In genomic region chr16:75064403-75065148, GRCh38 we compare ENCODE assay signal across 1 cellular context.
TF ChIP-seq lines count a peak whose summit lies in the region.

No MANE protein-coding gene starts in this region.

TF ChIP-seq in HepG2, 621 proteins besides CTCF, POLR2A, EP300 and RAD21 (continued from another document and continues in another):
- TF ChIP-seq KIAA2018 (CRISPR knock-in tag; IDR thresholded peaks at IDR 0.05; ENCODE audit: borderline replicate concordance) = no peak
- no peak for TF ChIP-seq AKAP8 (CRISPR knock-in tag; IDR thresholded peaks at IDR 0.05)
- no peak for TF ChIP-seq TP53 (CRISPR knock-in tag; conservative IDR thresholded peaks at IDR 0.05)
- peak; percentile 80 for TF ChIP-seq PHF21A (CRISPR knock-in tag; IDR thresholded peaks at IDR 0.05)
- TF ChIP-seq, protein P1, sequence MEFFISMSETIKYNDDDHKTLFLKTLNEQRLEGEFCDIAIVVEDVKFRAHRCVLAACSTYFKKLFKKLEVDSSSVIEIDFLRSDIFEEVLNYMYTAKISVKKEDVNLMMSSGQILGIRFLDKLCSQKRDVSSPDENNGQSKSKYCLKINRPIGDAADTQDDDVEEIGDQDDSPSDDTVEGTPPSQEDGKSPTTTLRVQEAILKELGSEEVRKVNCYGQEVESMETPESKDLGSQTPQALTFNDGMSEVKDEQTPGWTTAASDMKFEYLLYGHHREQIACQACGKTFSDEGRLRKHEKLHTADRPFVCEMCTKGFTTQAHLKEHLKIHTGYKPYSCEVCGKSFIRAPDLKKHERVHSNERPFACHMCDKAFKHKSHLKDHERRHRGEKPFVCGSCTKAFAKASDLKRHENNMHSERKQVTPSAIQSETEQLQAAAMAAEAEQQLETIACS (CRISPR knock-in tag; IDR thresholded peaks at IDR 0.05) = no peak
- 0 out of 2 replicates have a peak, but pooled peaks have one; percentile 31 for TF ChIP-seq TARDBP (CRISPR knock-in tag; IDR thresholded peaks at IDR 0.05)
- peak; percentile 30 for TF ChIP-seq ZNF292 (CRISPR knock-in tag; IDR thresholded peaks at IDR 0.05; ENCODE audit: borderline replicate concordance, low read depth)
- TF ChIP-seq POLR2G (IDR thresholded peaks at IDR 0.05; ENCODE audit: low read depth, low read length) = peak; percentile 52; the same call in 1 of the 2 replicates
- TF ChIP-seq CHD4 (IDR thresholded peaks at IDR 0.05; ENCODE audit: borderline replicate concordance, low read length) = peak; percentile 28; the same call in 1 of the 2 replicates
- TF ChIP-seq ZNF563 (CRISPR knock-in tag; IDR thresholded peaks at IDR 0.05) = peak; percentile 61; the same call in 1 of the 2 replicates
- TF ChIP-seq MEIS1 (CRISPR knock-in tag; IDR thresholded peaks at IDR 0.05; ENCODE audit: borderline replicate concordance) = 0 out of 2 replicates have a peak, but pooled peaks have one; percentile 28
- TF ChIP-seq ZFP91 (CRISPR knock-in tag; IDR thresholded peaks at IDR 0.05; ENCODE audit: borderline replicate concordance) = peak; percentile 49; the same call in 1 of the 2 replicates
- TF ChIP-seq ZNF891 (CRISPR knock-in tag; IDR thresholded peaks at IDR 0.05) = 0 out of 2 replicates have a peak, but pooled peaks have one; percentile 31
- TF ChIP-seq JUND (CRISPR knock-in tag; IDR thresholded peaks at IDR 0.05) = no peak
- TF ChIP-seq HNF1B (CRISPR knock-in tag; IDR thresholded peaks at IDR 0.05) = peak; percentile 36; the same call in 1 of the 2 replicates
- no peak for TF ChIP-seq TCF12 (IDR thresholded peaks at IDR 0.05)
- no peak for TF ChIP-seq TCF12 (CRISPR knock-in tag; IDR thresholded peaks at IDR 0.05)
- peak; percentile 44; the same call in 1 of the 2 replicates for TF ChIP-seq POGZ (CRISPR knock-in tag; IDR thresholded peaks at IDR 0.05)
- TF ChIP-seq THAP9 (CRISPR knock-in tag; IDR thresholded peaks at IDR 0.05; ENCODE audit: borderline replicate concordance) = 0 out of 2 replicates have a peak, but pooled peaks have one; percentile 50
- 0 out of 2 replicates have a peak, but pooled peaks have one; percentile 66 for TF ChIP-seq ZNF430 (CRISPR knock-in tag; IDR thresholded peaks at IDR 0.05)
- no peak for TF ChIP-seq ZNF333 (CRISPR knock-in tag; IDR thresholded peaks at IDR 0.05; ENCODE audit: borderline replicate concordance)
- TF ChIP-seq ZNF10 (CRISPR knock-in tag; IDR thresholded peaks at IDR 0.05; ENCODE audit: borderline replicate concordance, low read depth) = no peak
- no peak for TF ChIP-seq SRSF4 (IDR thresholded peaks at IDR 0.05; ENCODE audit: low read depth, low read length, poor library complexity, severe bottlenecking)
- TF ChIP-seq ZNF569 (CRISPR knock-in tag; IDR thresholded peaks at IDR 0.05; ENCODE audit: borderline replicate concordance) = no peak
- TF ChIP-seq, protein P2, sequence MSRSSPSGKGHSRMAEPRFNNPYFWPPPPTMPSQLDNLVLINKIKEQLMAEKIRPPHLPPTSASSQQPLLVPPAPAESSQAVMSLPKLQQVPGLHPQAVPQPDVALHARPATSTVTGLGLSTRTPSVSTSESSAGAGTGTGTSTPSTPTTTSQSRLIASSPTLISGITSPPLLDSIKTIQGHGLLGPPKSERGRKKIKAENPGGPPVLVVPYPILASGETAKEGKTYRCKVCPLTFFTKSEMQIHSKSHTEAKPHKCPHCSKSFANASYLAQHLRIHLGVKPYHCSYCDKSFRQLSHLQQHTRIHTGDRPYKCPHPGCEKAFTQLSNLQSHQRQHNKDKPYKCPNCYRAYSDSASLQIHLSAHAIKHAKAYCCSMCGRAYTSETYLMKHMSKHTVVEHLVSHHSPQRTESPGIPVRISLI (CRISPR knock-in tag; IDR thresholded peaks at IDR 0.05; ENCODE audit: borderline replicate concordance) = peak; percentile 98
- 0 out of 2 replicates have a peak, but pooled peaks have one; percentile 46 for TF ChIP-seq ZNF501 (CRISPR knock-in tag; IDR thresholded peaks at IDR 0.05)
- TF ChIP-seq, protein P3, sequence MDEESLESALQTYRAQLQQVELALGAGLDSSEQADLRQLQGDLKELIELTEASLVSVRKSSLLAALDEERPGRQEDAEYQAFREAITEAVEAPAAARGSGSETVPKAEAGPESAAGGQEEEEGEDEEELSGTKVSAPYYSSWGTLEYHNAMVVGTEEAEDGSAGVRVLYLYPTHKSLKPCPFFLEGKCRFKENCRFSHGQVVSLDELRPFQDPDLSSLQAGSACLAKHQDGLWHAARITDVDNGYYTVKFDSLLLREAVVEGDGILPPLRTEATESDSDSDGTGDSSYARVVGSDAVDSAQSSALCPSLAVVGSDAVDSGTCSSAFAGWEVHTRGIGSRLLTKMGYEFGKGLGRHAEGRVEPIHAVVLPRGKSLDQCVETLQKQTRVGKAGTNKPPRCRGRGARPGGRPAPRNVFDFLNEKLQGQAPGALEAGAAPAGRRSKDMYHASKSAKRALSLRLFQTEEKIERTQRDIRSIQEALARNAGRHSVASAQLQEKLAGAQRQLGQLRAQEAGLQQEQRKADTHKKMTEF (CRISPR knock-in tag; IDR thresholded peaks at IDR 0.05) = 0 out of 2 replicates have a peak, but pooled peaks have one; percentile 69
- TF ChIP-seq FOXP1 (IDR thresholded peaks at IDR 0.05) = no peak
- peak; percentile 40; the same call in 1 of the 2 replicates for TF ChIP-seq FOXP1 (CRISPR knock-in tag; IDR thresholded peaks at IDR 0.05)
- peak; percentile 95 for TF ChIP-seq ZNF770 (CRISPR knock-in tag; IDR thresholded peaks at IDR 0.05)
- TF ChIP-seq ZBTB1 (CRISPR knock-in tag; IDR thresholded peaks at IDR 0.05; ENCODE audit: borderline replicate concordance) = no peak
- TF ChIP-seq ZKSCAN8 (CRISPR knock-in tag; IDR thresholded peaks at IDR 0.05; ENCODE audit: borderline replicate concordance) = 0 out of 2 replicates have a peak, but pooled peaks have one; percentile 39
- peak; percentile 40 for TF ChIP-seq XRCC5 (optimal IDR thresholded peaks at IDR 0.05; ENCODE audit: low read length)
- peak; percentile 51; the same call in 1 of the 2 replicates for TF ChIP-seq NRL (CRISPR knock-in tag; IDR thresholded peaks at IDR 0.05; ENCODE audit: borderline replicate concordance)
